ENCODE assay signal across 1 cellular context in the genomic region with DNA sequence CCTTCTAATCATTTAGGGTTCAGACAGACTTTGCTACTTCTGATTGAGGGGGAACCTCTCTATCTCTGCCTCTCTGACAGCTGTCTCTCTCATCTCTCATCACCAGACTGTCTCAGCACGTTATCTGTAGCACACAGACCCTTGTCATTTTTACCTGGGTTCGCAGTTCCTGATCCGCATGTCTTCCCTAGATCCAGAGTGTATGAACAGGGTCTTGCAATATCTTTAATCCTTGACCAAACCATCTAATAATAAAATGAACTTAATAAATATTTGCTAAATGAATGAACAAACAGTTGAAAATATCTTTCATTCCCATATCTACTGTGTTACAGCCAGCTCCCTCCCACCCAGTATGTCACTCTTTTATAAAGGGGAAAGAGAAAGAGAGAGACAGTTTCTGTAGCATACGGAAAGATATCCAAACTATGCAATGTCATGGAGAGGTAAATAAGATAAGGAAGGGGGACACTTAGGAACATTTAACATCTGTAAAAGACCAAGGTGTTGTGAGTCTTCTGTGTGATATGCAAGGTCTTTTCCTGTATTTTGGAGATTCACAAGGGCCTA.
TF ChIP-seq lines count a peak whose summit lies in the region.

No MANE protein-coding gene starts in this region.

TF ChIP-seq in K562, 482 proteins besides CTCF, POLR2A, EP300 and RAD21 (continued from another document and continues in another):
- TF ChIP-seq, protein P1, sequence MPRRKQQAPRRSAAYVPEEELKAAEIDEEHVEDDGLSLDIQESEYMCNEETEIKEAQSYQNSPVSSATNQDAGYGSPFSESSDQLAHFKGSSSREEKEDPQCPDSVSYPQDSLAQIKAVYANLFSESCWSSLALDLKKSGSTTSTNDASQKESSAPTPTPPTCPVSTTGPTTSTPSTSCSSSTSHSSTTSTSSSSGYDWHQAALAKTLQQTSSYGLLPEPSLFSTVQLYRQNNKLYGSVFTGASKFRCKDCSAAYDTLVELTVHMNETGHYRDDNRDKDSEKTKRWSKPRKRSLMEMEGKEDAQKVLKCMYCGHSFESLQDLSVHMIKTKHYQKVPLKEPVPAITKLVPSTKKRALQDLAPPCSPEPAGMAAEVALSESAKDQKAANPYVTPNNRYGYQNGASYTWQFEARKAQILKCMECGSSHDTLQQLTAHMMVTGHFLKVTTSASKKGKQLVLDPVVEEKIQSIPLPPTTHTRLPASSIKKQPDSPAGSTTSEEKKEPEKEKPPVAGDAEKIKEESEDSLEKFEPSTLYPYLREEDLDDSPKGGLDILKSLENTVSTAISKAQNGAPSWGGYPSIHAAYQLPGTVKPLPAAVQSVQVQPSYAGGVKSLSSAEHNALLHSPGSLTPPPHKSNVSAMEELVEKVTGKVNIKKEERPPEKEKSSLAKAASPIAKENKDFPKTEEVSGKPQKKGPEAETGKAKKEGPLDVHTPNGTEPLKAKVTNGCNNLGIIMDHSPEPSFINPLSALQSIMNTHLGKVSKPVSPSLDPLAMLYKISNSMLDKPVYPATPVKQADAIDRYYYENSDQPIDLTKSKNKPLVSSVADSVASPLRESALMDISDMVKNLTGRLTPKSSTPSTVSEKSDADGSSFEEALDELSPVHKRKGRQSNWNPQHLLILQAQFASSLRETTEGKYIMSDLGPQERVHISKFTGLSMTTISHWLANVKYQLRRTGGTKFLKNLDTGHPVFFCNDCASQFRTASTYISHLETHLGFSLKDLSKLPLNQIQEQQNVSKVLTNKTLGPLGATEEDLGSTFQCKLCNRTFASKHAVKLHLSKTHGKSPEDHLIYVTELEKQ (CRISPR knock-in tag; IDR thresholded peaks at IDR 0.05), result 0 out of 2 replicates have a peak, but pooled peaks have one; percentile 30
- no peak for TF ChIP-seq PCBP1 (IDR thresholded peaks at IDR 0.05; ENCODE audit: low read depth, low read length, poor library complexity, severe bottlenecking)
- no peak for TF ChIP-seq MAZ (CRISPR knock-in tag; conservative IDR thresholded peaks at IDR 0.05 in 1 of 2, IDR thresholded peaks at IDR 0.05 in 1 of 2)
- TF ChIP-seq, protein P2, sequence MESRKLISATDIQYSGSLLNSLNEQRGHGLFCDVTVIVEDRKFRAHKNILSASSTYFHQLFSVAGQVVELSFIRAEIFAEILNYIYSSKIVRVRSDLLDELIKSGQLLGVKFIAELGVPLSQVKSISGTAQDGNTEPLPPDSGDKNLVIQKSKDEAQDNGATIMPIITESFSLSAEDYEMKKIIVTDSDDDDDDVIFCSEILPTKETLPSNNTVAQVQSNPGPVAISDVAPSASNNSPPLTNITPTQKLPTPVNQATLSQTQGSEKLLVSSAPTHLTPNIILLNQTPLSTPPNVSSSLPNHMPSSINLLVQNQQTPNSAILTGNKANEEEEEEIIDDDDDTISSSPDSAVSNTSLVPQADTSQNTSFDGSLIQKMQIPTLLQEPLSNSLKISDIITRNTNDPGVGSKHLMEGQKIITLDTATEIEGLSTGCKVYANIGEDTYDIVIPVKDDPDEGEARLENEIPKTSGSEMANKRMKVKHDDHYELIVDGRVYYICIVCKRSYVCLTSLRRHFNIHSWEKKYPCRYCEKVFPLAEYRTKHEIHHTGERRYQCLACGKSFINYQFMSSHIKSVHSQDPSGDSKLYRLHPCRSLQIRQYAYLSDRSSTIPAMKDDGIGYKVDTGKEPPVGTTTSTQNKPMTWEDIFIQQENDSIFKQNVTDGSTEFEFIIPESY (CRISPR knock-in tag; IDR thresholded peaks at IDR 0.05), result no peak
- no peak for TF ChIP-seq CBX2 (IDR thresholded peaks at IDR 0.05; ENCODE audit: insufficient read depth, low read length, poor library complexity, severe bottlenecking)
- peak; percentile 92 for TF ChIP-seq STAT5A (IDR thresholded peaks at IDR 0.05; ENCODE audit: borderline replicate concordance, low read length)
- peak; percentile 97 for TF ChIP-seq SMARCA4 (IDR thresholded peaks at IDR 0.05)
- TF ChIP-seq, protein P3, sequence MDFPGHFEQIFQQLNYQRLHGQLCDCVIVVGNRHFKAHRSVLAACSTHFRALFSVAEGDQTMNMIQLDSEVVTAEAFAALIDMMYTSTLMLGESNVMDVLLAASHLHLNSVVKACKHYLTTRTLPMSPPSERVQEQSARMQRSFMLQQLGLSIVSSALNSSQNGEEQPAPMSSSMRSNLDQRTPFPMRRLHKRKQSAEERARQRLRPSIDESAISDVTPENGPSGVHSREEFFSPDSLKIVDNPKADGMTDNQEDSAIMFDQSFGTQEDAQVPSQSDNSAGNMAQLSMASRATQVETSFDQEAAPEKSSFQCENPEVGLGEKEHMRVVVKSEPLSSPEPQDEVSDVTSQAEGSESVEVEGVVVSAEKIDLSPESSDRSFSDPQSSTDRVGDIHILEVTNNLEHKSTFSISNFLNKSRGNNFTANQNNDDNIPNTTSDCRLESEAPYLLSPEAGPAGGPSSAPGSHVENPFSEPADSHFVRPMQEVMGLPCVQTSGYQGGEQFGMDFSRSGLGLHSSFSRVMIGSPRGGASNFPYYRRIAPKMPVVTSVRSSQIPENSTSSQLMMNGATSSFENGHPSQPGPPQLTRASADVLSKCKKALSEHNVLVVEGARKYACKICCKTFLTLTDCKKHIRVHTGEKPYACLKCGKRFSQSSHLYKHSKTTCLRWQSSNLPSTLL (IDR thresholded peaks at IDR 0.05), result no peak
- TF ChIP-seq ZNF695 (CRISPR knock-in tag; IDR thresholded peaks at IDR 0.05), result no peak
- no peak for TF ChIP-seq SNRNP70 (optimal IDR thresholded peaks at IDR 0.05; ENCODE audit: low read depth, low read length)
- TF ChIP-seq MCM5 (IDR thresholded peaks at IDR 0.05; ENCODE audit: low read depth), result no peak
- no peak for TF ChIP-seq SAFB2 (IDR thresholded peaks at IDR 0.05; ENCODE audit: borderline replicate concordance, low read depth, low read length, severe bottlenecking)
- no peak for TF ChIP-seq PTBP1 (IDR thresholded peaks at IDR 0.05; ENCODE audit: low read depth, low read length)
- 0 out of 4 replicates have a peak, but pooled peaks of 1 of the 2 experiments have one; percentile 16 for TF ChIP-seq FOXA3 (CRISPR knock-in tag; conservative IDR thresholded peaks at IDR 0.05 in 1 of 2, IDR thresholded peaks at IDR 0.05 in 1 of 2)
- no peak for TF ChIP-seq THRAP3 (IDR thresholded peaks at IDR 0.05; ENCODE audit: borderline replicate concordance)
- TF ChIP-seq, protein P4, sequence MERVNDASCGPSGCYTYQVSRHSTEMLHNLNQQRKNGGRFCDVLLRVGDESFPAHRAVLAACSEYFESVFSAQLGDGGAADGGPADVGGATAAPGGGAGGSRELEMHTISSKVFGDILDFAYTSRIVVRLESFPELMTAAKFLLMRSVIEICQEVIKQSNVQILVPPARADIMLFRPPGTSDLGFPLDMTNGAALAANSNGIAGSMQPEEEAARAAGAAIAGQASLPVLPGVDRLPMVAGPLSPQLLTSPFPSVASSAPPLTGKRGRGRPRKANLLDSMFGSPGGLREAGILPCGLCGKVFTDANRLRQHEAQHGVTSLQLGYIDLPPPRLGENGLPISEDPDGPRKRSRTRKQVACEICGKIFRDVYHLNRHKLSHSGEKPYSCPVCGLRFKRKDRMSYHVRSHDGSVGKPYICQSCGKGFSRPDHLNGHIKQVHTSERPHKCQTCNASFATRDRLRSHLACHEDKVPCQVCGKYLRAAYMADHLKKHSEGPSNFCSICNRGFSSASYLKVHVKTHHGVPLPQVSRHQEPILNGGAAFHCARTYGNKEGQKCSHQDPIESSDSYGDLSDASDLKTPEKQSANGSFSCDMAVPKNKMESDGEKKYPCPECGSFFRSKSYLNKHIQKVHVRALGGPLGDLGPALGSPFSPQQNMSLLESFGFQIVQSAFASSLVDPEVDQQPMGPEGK (CRISPR knock-in tag; IDR thresholded peaks at IDR 0.05; ENCODE audit: borderline replicate concordance), result no peak
- no peak for TF ChIP-seq WHSC1 (IDR thresholded peaks at IDR 0.05; ENCODE audit: low read length)
- TF ChIP-seq BDP1 (IDR thresholded peaks at IDR 0.05; ENCODE audit: insufficient read depth, insufficient read length), result no peak
- TF ChIP-seq NFYB (IDR thresholded peaks at IDR 0.05; ENCODE audit: extremely low read depth, insufficient read length), result no peak
- no peak for TF ChIP-seq ZNF184 (CRISPR knock-in tag; IDR thresholded peaks at IDR 0.05)
- TF ChIP-seq, protein P5, sequence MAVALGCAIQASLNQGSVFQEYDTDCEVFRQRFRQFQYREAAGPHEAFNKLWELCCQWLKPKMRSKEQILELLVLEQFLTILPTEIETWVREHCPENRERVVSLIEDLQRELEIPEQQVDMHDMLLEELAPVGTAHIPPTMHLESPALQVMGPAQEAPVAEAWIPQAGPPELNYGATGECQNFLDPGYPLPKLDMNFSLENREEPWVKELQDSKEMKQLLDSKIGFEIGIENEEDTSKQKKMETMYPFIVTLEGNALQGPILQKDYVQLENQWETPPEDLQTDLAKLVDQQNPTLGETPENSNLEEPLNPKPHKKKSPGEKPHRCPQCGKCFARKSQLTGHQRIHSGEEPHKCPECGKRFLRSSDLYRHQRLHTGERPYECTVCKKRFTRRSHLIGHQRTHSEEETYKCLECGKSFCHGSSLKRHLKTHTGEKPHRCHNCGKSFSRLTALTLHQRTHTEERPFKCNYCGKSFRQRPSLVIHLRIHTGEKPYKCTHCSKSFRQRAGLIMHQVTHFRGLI (CRISPR knock-in tag; IDR thresholded peaks at IDR 0.05), result no peak
- TF ChIP-seq, protein P6, sequence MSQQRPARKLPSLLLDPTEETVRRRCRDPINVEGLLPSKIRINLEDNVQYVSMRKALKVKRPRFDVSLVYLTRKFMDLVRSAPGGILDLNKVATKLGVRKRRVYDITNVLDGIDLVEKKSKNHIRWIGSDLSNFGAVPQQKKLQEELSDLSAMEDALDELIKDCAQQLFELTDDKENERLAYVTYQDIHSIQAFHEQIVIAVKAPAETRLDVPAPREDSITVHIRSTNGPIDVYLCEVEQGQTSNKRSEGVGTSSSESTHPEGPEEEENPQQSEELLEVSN (IDR thresholded peaks at IDR 0.05; ENCODE audit: borderline replicate concordance in 1 of 2, extremely low read depth in 1 of 2, insufficient read depth in 1 of 2, insufficient read length in 1 of 2, low read depth in 1 of 2, low read length in 1 of 2, poor library complexity in 1 of 2, severe bottlenecking in 1 of 2), result no peak
- TF ChIP-seq, protein P7, sequence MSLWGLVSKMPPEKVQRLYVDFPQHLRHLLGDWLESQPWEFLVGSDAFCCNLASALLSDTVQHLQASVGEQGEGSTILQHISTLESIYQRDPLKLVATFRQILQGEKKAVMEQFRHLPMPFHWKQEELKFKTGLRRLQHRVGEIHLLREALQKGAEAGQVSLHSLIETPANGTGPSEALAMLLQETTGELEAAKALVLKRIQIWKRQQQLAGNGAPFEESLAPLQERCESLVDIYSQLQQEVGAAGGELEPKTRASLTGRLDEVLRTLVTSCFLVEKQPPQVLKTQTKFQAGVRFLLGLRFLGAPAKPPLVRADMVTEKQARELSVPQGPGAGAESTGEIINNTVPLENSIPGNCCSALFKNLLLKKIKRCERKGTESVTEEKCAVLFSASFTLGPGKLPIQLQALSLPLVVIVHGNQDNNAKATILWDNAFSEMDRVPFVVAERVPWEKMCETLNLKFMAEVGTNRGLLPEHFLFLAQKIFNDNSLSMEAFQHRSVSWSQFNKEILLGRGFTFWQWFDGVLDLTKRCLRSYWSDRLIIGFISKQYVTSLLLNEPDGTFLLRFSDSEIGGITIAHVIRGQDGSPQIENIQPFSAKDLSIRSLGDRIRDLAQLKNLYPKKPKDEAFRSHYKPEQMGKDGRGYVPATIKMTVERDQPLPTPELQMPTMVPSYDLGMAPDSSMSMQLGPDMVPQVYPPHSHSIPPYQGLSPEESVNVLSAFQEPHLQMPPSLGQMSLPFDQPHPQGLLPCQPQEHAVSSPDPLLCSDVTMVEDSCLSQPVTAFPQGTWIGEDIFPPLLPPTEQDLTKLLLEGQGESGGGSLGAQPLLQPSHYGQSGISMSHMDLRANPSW (CRISPR knock-in tag; IDR thresholded peaks at IDR 0.05), result no peak
- no peak for TF ChIP-seq ZNF551 (CRISPR knock-in tag; IDR thresholded peaks at IDR 0.05)
- no peak for TF ChIP-seq ZNF668 (CRISPR knock-in tag; IDR thresholded peaks at IDR 0.05)
- no peak for TF ChIP-seq CAMTA2 (CRISPR knock-in tag; conservative IDR thresholded peaks at IDR 0.05)
- TF ChIP-seq ZNF586 (CRISPR knock-in tag; conservative IDR thresholded peaks at IDR 0.05), result no peak
- 0 out of 2 replicates have a peak, but pooled peaks have one; percentile 68 for TF ChIP-seq NFATC3 (IDR thresholded peaks at IDR 0.05)
- TF ChIP-seq, protein P8, sequence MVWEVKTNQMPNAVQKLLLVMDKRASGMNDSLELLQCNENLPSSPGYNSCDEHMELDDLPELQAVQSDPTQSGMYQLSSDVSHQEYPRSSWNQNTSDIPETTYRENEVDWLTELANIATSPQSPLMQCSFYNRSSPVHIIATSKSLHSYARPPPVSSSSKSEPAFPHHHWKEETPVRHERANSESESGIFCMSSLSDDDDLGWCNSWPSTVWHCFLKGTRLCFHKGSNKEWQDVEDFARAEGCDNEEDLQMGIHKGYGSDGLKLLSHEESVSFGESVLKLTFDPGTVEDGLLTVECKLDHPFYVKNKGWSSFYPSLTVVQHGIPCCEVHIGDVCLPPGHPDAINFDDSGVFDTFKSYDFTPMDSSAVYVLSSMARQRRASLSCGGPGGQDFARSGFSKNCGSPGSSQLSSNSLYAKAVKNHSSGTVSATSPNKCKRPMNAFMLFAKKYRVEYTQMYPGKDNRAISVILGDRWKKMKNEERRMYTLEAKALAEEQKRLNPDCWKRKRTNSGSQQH (CRISPR knock-in tag; IDR thresholded peaks at IDR 0.05), result no peak
- no peak for TF ChIP-seq ZC3H4 (CRISPR knock-in tag; IDR thresholded peaks at IDR 0.05; ENCODE audit: borderline replicate concordance)
- TF ChIP-seq ZNF24 (IDR thresholded peaks at IDR 0.05), result no peak
- TF ChIP-seq CBFB (CRISPR knock-in tag; IDR thresholded peaks at IDR 0.05), result no peak
- no peak for TF ChIP-seq PRMT5 (CRISPR knock-in tag; IDR thresholded peaks at IDR 0.05)
- TF ChIP-seq, protein P9, sequence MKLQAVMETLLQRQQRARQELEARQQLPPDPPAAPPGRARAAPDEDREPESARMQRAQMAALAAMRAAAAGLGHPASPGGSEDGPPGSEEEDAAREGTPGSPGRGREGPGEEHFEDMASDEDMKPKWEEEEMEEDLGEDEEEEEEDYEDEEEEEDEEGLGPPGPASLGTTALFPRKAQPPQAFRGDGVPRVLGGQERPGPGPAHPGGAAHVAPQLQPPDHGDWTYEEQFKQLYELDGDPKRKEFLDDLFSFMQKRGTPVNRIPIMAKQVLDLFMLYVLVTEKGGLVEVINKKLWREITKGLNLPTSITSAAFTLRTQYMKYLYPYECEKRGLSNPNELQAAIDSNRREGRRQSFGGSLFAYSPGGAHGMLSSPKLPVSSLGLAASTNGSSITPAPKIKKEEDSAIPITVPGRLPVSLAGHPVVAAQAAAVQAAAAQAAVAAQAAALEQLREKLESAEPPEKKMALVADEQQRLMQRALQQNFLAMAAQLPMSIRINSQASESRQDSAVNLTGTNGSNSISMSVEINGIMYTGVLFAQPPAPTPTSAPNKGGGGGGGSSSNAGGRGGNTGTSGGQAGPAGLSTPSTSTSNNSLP (IDR thresholded peaks at IDR 0.05; ENCODE audit: borderline replicate concordance, low read depth, low read length), result peak; percentile 8; the same call in 1 of the 2 replicates
- TF ChIP-seq CREM (IDR thresholded peaks at IDR 0.05; ENCODE audit: low read depth), result peak; percentile 47; the same call in 1 of the 2 replicates
- TF ChIP-seq PCBP2 (IDR thresholded peaks at IDR 0.05; ENCODE audit: low read depth, low read length, poor library complexity, severe bottlenecking), result no peak
